ENCODE assay signal across 18 cellular contexts in the genomic region with DNA sequence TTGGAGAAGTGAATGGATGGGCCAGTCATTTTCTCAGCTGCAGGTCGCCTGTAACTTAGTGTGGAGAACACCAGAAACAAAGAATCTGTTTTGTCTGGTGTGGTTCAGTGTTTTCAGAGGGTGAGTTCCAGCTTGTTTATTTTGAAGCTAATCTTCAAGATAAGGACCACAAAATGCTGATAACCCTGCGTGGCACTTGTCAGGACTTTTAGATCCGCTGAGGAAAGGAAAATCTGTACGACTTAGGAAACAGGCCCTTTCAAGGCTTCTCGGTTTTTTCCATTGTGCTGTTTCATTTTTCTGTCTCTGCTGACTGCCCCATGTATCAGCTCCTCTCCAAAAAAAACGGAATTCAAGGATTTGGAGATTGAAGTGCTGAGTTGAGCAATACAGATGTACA. TPM values are rescaled to one million over a fixed set of nuclear protein-coding genes. Genes with fewer than 3 reads are reported as not detected.
DNase-seq lines count a peak whose midpoint lies in the region; ATAC-seq and TF ChIP-seq lines count a peak whose summit lies in the region.
"Had no signal": no experiment of that assay in that cellular context is flagged by ENCODE, and none has a peak within 500 bp of the region (broad histone marks: within the 10 kb centered on the region; RNA-seq: fewer than 3 reads in every experiment).

No MANE protein-coding gene starts in this region.

- H3K4me3 ChIP-seq in right cardiac atrium (ENCODE audit: low read length): no peak overlapping the region
- no peak overlapping the region for H3K4me3 ChIP-seq in left ventricle myocardium inferior
- H3K4me3 ChIP-seq in hepatocyte: no peak overlapping the region
- no peak overlapping the region for H3K4me3 ChIP-seq in mesodermal cell (ENCODE audit: extremely low read depth, insufficient read depth, low read length, poor library complexity, severe bottlenecking)
- H3K4me3 ChIP-seq: BLaER1 treated with 17β-estradiol and CSF1 and Interleukin-3, amounts not matched to agents 10 nM and 100 nM; Peyer's patch; SJCRH30 had no signal

- ATAC-seq in right cardiac atrium: peak; percentile 88 to 90
- ATAC-seq in GM19463 (IDR thresholded peaks at IDR 0.05; ENCODE audit: unreplicated experiment): no peak

- no peak overlapping the region for H2AFZ ChIP-seq in hepatocyte

- intact Hi-C loops in right cardiac atrium (cut with DNase I): loop anchor here in 1 of 4 donors (2.0 kb wide), 1 partner anchor 56 kb away; a partner anchor contains a TSS
- intact Hi-C loops in left ventricle myocardium inferior (cut with micrococcal nuclease): no loop called here

- H3K27ac ChIP-seq in right cardiac atrium (ENCODE audit: low read length) (no peak overlapping the region), left ventricle myocardium inferior (replicated peaks) (no peak overlapping the region), hepatocyte (peak overlapping the region; percentile 3), mesodermal cell (ENCODE audit: low read depth, low read length, severe bottlenecking) (peak overlapping the region; percentile 47)
- H3K27ac ChIP-seq: BLaER1 treated with 17β-estradiol and CSF1 and Interleukin-3, amounts not matched to agents 10 nM and 100 nM; Peyer's patch; SJCRH30 had no signal

- peak overlapping the region; percentile 55 for H3K4me2 ChIP-seq in hepatocyte
- H3K4me2 ChIP-seq: BLaER1 treated with 17β-estradiol and CSF1 and Interleukin-3, amounts not matched to agents 10 nM and 100 nM had no signal

- no peaks in the 10 kb centered on the region for H3K79me2 ChIP-seq in hepatocyte

- 50% methylated on average over 6 of the region's 6 CpGs for WGBS in right cardiac atrium
- WGBS in hepatocyte (ENCODE audit: low lambda C conversion rate, missing lambda C conversion rate): 21% methylated on average over 6 of the region's 6 CpGs
- 47 to 59% methylated on average over 4 to 5 of the region's 6 CpGs for WGBS in mesodermal cell (ENCODE audit: insufficient coverage in 2 of 2), 2 experiments

- H3K9me3 ChIP-seq in right cardiac atrium (ENCODE audit: control insufficient read depth, low read length) (no peaks in the 10 kb centered on the region), left ventricle myocardium inferior (replicated peaks) (no peaks in the 10 kb centered on the region), hepatocyte (ENCODE audit: low read depth) (no peaks in the 10 kb centered on the region), mesodermal cell (ENCODE audit: control insufficient read depth, low read length) (no peaks in the 10 kb centered on the region)
- H3K9me3 ChIP-seq: BLaER1 treated with 17β-estradiol and CSF1 and Interleukin-3, amounts not matched to agents 10 nM and 100 nM; Peyer's patch; SJCRH30 had no signal

- H3K4me1 ChIP-seq in right cardiac atrium (ENCODE audit: control insufficient read depth, insufficient read depth, low read length): no peaks in the 10 kb centered on the region
- H3K4me1 ChIP-seq in left ventricle myocardium inferior: no peaks in the 10 kb centered on the region
- H3K4me1 ChIP-seq in hepatocyte (ENCODE audit: insufficient read depth): peaks cover 10% of the 10 kb centered on the region
- peaks cover 16% of the 10 kb centered on the region for H3K4me1 ChIP-seq in mesodermal cell (ENCODE audit: control insufficient read depth, insufficient read depth, low read length, poor library complexity, severe bottlenecking)
- H3K4me1 ChIP-seq: BLaER1 treated with 17β-estradiol and CSF1 and Interleukin-3, amounts not matched to agents 10 nM and 100 nM; Peyer's patch; SJCRH30 had no signal

- DNase-seq in right cardiac atrium (no peak), left ventricle myocardium inferior (no peak), hepatocyte (ENCODE audit: low spot score) (no peak), KG1 (lab: John Stamatoyannopoulos, UW) (no peak)
- DNase-seq in activated naive CD4-positive, alpha-beta T cell treated with Interleukin-2 at 50 U/mL for 16 hours: no peak
- DNase-seq: 8988T; CD4-positive, alpha-beta memory T cell; GOT3; HCEC 1CT; Kasumi-1; NCI-H187; NCI-H446; NCI-H526; Peyer's patch; SJCRH30 had no signal

- peaks cover 28% of the 10 kb centered on the region for H3K36me3 ChIP-seq in left ventricle myocardium inferior
- H3K36me3 ChIP-seq in hepatocyte (replicated peaks; ENCODE audit: insufficient read depth, low read depth): no peaks in the 10 kb centered on the region
- peaks cover 15% of the 10 kb centered on the region for H3K36me3 ChIP-seq in mesodermal cell (ENCODE audit: control insufficient read depth, insufficient read depth, low read length)
- H3K36me3 ChIP-seq: SJCRH30 had no signal

- no peaks in the 10 kb centered on the region for H3K9me2 ChIP-seq in hepatocyte (replicated peaks; ENCODE audit: insufficient read depth)

- no peak for TF ChIP-seq CTCF in left ventricle myocardium inferior (IDR thresholded peaks at IDR 0.05; ENCODE audit: borderline replicate concordance)
- TF ChIP-seq CTCF in hepatocyte (IDR thresholded peaks at IDR 0.05; ENCODE audit: poor library complexity): no peak

- H4K20me1 ChIP-seq in hepatocyte (ENCODE audit: insufficient read depth, poor library complexity, severe bottlenecking): no peaks in the 10 kb centered on the region
- H4K20me1 ChIP-seq: BLaER1 treated with 17β-estradiol and CSF1 and Interleukin-3, amounts not matched to agents 10 nM and 100 nM had no signal

- H3K27me3 ChIP-seq in right cardiac atrium (ENCODE audit: control insufficient read depth, insufficient read depth): no peaks in the 10 kb centered on the region
- no peaks in the 10 kb centered on the region for H3K27me3 ChIP-seq in left ventricle myocardium inferior (ENCODE audit: low read depth)
- H3K27me3 ChIP-seq in hepatocyte: no peaks in the 10 kb centered on the region
- H3K27me3 ChIP-seq: BLaER1 treated with 17β-estradiol and CSF1 and Interleukin-3, amounts not matched to agents 10 nM and 100 nM; Peyer's patch; SJCRH30 had no signal

RNA-seq across cellular contexts. Expression of a gene that starts 8.7 kb away (rescaled TPM):
- 10 to 100 TPM; 13.9 to 16.0 (median 15.4) TPM for total RNA-seq in right cardiac atrium
- polyA plus RNA-seq in right cardiac atrium: 10.3 TPM
- 12.2 TPM for total RNA-seq in left ventricle myocardium inferior
- 19.7 and 23.1 TPM in 2 replicates for total RNA-seq in hepatocyte
- polyA plus RNA-seq in hepatocyte: 18.6 and 20.5 TPM in 2 replicates
- polyA plus RNA-seq in mesodermal cell (2013, experiment 1 of 2): 18.9 TPM
- polyA plus RNA-seq in mesodermal cell (2013, experiment 2 of 2): 20.2 TPM

RNA-seq across cellular contexts. Expression of a gene that starts 55.7 kb away (rescaled TPM):
- total RNA-seq in right cardiac atrium: 10 to 100 TPM in 3 of 4 donors, 1 to 10 TPM in 1; 8.3 to 12.7 (median 11.1) TPM
- 5.3 TPM for polyA plus RNA-seq in right cardiac atrium
- total RNA-seq in left ventricle myocardium inferior: 8.7 TPM
- total RNA-seq in hepatocyte: 9.1 and 13.0 TPM in 2 replicates
- 3.9 and 4.7 TPM in 2 replicates for polyA plus RNA-seq in hepatocyte
- polyA plus RNA-seq in mesodermal cell (2013, experiment 1 of 2): 12.2 TPM
- polyA plus RNA-seq in mesodermal cell (2013, experiment 2 of 2): 11.7 TPM

Comparison
In these comparisons a context has a peak if more than half of its experiments do, and no peak if none do; other contexts are left out.
1. H3K27ac ChIP-seq: peak in hepatocyte (single experiment) and mesodermal cell (single experiment); none in right cardiac atrium (single experiment) and left ventricle myocardium inferior (single experiment).